ENCODE assay signal across 11 cellular contexts in the genomic region with DNA sequence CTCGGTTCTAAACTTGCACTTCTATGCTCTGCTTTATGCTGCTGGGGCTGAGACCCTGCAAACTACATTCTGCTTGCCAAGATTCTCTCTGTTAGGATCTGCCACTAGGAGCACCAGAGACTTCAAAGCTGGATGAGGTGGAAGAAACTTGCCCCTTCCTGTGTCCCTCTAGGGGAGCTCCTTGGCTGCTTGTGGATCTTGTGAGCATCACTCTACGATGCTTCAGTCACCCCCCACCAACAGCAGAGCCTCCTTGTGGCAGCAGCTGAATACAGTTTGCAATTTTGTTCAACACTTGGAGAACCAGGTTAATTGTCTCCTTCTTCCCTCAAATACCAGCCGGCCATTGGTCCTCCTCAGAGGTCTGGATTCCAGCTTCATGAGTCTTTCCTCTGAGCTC.
DNase-seq lines count a peak whose midpoint lies in the region; ATAC-seq and TF ChIP-seq lines count a peak whose summit lies in the region.
"Had no signal": no experiment of that assay in that cellular context is flagged by ENCODE, and none has a peak within 500 bp of the region (broad histone marks: within the 10 kb centered on the region; RNA-seq: fewer than 3 reads in every experiment).

No MANE protein-coding gene starts in this region.

- no peaks in the 10 kb centered on the region for H3K79me2 ChIP-seq in PC-3 (ENCODE audit: low read length)

- no peaks in the 10 kb centered on the region for H3K36me3 ChIP-seq in heart left ventricle
- H3K36me3 ChIP-seq in PC-3 (ENCODE audit: low read depth, low read length), result no peaks in the 10 kb centered on the region
- H3K36me3 ChIP-seq: spleen had no signal

- H3K4me2 ChIP-seq in PC-3 (ENCODE audit: low read length), result no peak overlapping the region

- WGBS in heart left ventricle, 4 donors, result 43 to 66% (median 53%) methylated on average over 3 of the region's 3 CpGs

- POLR2A ChIA-PET in PC-3 (lab: Charles Lee; ENCODE audit: unreplicated experiment), result no interaction called here

- no peaks in the 10 kb centered on the region for H4K20me1 ChIP-seq in PC-3 (ENCODE audit: low read length)

- CTCF ChIA-PET in PC-3 (lab: Charles Lee), result interaction anchor here (1.1 kb wide), 1 partner anchor 17 kb away, joined by 3 read pairs; no protein-coding TSS in a partner anchor

- BruUV-seq in PC-3 (replicated peaks; lab: Mats Ljungman, UMichigan), result no TSS peak

- TF ChIP-seq POLR2A in heart left ventricle (IDR thresholded peaks at IDR 0.05), result no peak

- no peak overlapping the region for H2AFZ ChIP-seq in PC-3 (ENCODE audit: low read length)

- H3K9me2 ChIP-seq in PC-3 (replicated peaks; ENCODE audit: low read length), result no peaks in the 10 kb centered on the region

- no peaks in the 10 kb centered on the region for H3K9me3 ChIP-seq in heart left ventricle
- no peaks in the 10 kb centered on the region for H3K9me3 ChIP-seq in PC-3 (ENCODE audit: low read length)
- H3K9me3 ChIP-seq: body of pancreas, spleen had no signal

- H3K27me3 ChIP-seq in heart left ventricle (no peaks in the 10 kb centered on the region), PC-3 (ENCODE audit: low read length) (peaks cover 24% of the 10 kb centered on the region)
- H3K27me3 ChIP-seq: body of pancreas, spleen had no signal

- H3F3A ChIP-seq in PC-3 (ENCODE audit: low read length, unreplicated experiment), result no peaks in the 10 kb centered on the region

- H3K27ac ChIP-seq in heart left ventricle, result no peak overlapping the region
- no peak overlapping the region for H3K27ac ChIP-seq in PC-3 (ENCODE audit: low read length)
- H3K27ac ChIP-seq: body of pancreas, spleen had no signal

- intact Hi-C loops in heart left ventricle (cut with DNase I) (loop anchor here in 2 of 10 donors (5.0 to 10.0 kb wide), 3 partner anchors 79 to 149 kb away; no protein-coding TSS in a partner anchor), Right ventricle myocardium superior (cut with DNase I) (no loop called here), PC-3 (cut with micrococcal nuclease) (no loop called here)

- DNase-seq in heart left ventricle (no peak), Right ventricle myocardium superior (no peak), PC-3 (peak; percentile 7), fibroblast of mammary gland (ENCODE audit: low read depth) (peak; percentile 35), DMS79 treated with DMSO at 0.1 percent for 48 hours (lab: John Stamatoyannopoulos, UW) (no peak), RPMI8226 (no peak), mesenteric fat pad (ENCODE audit: low spot score) (no peak)
- DNase-seq: body of pancreas, NCI-H2227 treated with DMSO at 0.1 percent for 48 hours, spleen had no signal

- ATAC-seq in heart left ventricle (peak in 3 of 4 donors; percentile 10 to 29 (median 27)), Right ventricle myocardium superior (ENCODE audit: poor library complexity) (no peak), PC-3 (peak; percentile 33; the same call in 1 of the 2 replicates), GM18858 (IDR thresholded peaks at IDR 0.05; ENCODE audit: unreplicated experiment) (no peak)
- ATAC-seq: body of pancreas had no signal

- TF ChIP-seq CTCF in heart left ventricle (IDR thresholded peaks at IDR 0.05) (peak in 4 of 12 donors; percentile 7 to 26 (median 14)), PC-3 (conservative IDR thresholded peaks at IDR 0.05; ENCODE audit: low read depth, low read length) (peak; percentile 38; the same call in 1 of the 2 replicates), fibroblast of mammary gland (conservative IDR thresholded peaks at IDR 0.05; ENCODE audit: control insufficient read depth, insufficient read depth, low read depth, low read length) (no peak)

- H3K4me1 ChIP-seq in heart left ventricle, result peaks cover 0 to 28% (median 0%) of the 10 kb centered on the region in 12 donors
- no peaks in the 10 kb centered on the region for H3K4me1 ChIP-seq in PC-3 (ENCODE audit: insufficient read depth, low read length)
- H3K4me1 ChIP-seq: body of pancreas, spleen had no signal

- H3K4me3 ChIP-seq in heart left ventricle (no peak overlapping the region), PC-3 (ENCODE audit: low read length) (no peak overlapping the region), fibroblast of mammary gland (ENCODE audit: control insufficient read depth, low read depth, low read length) (no peak overlapping the region)
- H3K4me3 ChIP-seq: body of pancreas, spleen had no signal

- H3K9ac ChIP-seq in PC-3 (ENCODE audit: low read length), result no peak overlapping the region

Comparison
In these comparisons a context has a peak if more than half of its experiments do, and no peak if none do; other contexts are left out.
1. ATAC-seq: peak in heart left ventricle (3 of 4) and PC-3 (single experiment); none in Right ventricle myocardium superior (single experiment) and GM18858 (single experiment).
2. DNase-seq: peak in PC-3 (single experiment) and fibroblast of mammary gland (single experiment); none in heart left ventricle (0 of 5), Right ventricle myocardium superior (single experiment), DMS79 treated with DMSO at 0.1 percent for 48 hours (single experiment), RPMI8226 (single experiment) and mesenteric fat pad (single experiment).